ENCODE assay signal across 8 cellular contexts in the genomic region with DNA sequence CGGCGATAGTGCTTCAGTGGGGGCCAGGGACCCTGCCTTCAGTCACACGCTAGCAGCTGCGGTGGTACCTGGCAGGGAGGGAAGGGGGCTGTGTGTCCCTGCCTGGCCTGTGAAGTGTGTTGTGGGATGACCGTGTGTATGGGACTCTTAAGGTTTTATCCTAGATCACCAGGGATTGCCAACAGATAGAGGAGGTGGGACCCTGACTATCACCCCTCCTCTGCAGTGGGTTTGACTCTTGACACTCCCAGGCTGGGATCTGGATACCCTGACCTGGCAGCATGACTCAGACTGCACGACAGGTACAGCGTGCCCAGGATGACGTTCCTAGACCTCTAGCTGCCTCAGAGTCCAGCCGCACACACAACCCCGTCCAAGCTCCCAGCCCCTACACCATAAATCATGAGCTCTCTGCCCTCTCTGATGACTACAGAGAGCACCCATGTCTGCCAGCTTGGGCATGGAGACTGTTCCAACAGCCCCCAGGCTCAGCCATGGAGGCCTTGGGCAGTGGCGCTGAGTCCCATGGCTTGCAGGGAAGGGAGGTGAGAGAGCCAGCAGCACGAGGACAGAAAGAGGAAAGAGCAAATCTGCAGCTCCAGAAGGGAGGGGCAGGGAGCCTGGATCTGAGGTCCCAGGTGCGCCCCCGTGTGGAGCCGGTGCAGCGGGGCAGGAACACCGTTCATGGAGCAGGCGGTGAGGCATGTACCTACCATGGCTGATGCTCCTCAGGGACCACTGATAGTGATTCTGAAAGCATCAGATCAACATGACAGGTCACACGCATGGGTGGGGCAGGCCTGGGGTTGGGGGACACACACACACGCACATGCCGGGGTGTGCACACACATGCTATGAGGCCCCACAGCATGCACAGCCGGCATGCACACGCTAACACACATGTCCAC.
DNase-seq lines count a peak whose midpoint lies in the region; TF ChIP-seq lines count a peak whose summit lies in the region.

No MANE protein-coding gene starts in this region.

- H3K27ac ChIP-seq in coronary artery, result no peak overlapping the region

- DNase-seq in NCI-H524 (lab: John Stamatoyannopoulos, UW) (peak; percentile 66 to 76), NCI-H524 treated with DMSO at 0.1 percent for 48 hours (lab: John Stamatoyannopoulos, UW) (no peak), T follicular helper cell (ENCODE audit: low read depth) (peak; percentile 25), coronary artery (ENCODE audit: low spot score) (peak; percentile 55), mucosa of gallbladder (ENCODE audit: low spot score) (peak; percentile 51), cerebellum (ENCODE audit: low spot score) (no peak), amniotic stem cell (lab: John Stamatoyannopoulos, UW) (no peak)

- H3K4me3 ChIP-seq in coronary artery, result no peak overlapping the region

- TF ChIP-seq CTCF in LNCAP (IDR thresholded peaks at IDR 0.05), result peak; percentile 43
- TF ChIP-seq CTCF in coronary artery (IDR thresholded peaks at IDR 0.05), result no peak

Comparison
In these comparisons a context has a peak if more than half of its experiments do, and no peak if none do; other contexts are left out.
1. DNase-seq: peak in NCI-H524 (2 of 2), T follicular helper cell (single experiment), coronary artery (single experiment) and mucosa of gallbladder (single experiment); none in NCI-H524 treated with DMSO at 0.1 percent for 48 hours (single experiment), cerebellum (single experiment) and amniotic stem cell (single experiment).